ENCODE assay signal across 22 cellular contexts in genomic region chr2:196314780-196315179, GRCh38.
DNase-seq lines count a peak whose midpoint lies in the region; ATAC-seq and TF ChIP-seq lines count a peak whose summit lies in the region.
"Had no signal": no experiment of that assay in that cellular context is flagged by ENCODE, and none has a peak within 500 bp of the region (broad histone marks: within the 10 kb centered on the region; RNA-seq: fewer than 3 reads in every experiment).

No MANE protein-coding gene starts in this region.

- H3K4me1 ChIP-seq in IMR-90 (ENCODE audit: control insufficient read depth, insufficient read depth, low read length) (peaks cover 9% of the 10 kb centered on the region), mesenchymal stem cell (ENCODE audit: control insufficient read depth, insufficient read depth, low read depth, low read length) (peaks cover 10% of the 10 kb centered on the region)
- H3K4me1 ChIP-seq: Caco-2, uterus had no signal

- H3K9me3 ChIP-seq in IMR-90 (ENCODE audit: control insufficient read depth, insufficient read depth, low read length) (no peaks in the 10 kb centered on the region), mesenchymal stem cell (ENCODE audit: control insufficient read depth, low read length) (no peaks in the 10 kb centered on the region)
- H3K9me3 ChIP-seq: uterus had no signal

- CTCF ChIA-PET in IMR-90 (lab: Yijun Ruan, JAX), result no interaction called here

- H3K27ac ChIP-seq in IMR-90 (ENCODE audit: insufficient read depth, low read length), result no peak overlapping the region; the same call in 1 of the 2 replicates
- H3K27ac ChIP-seq in mesenchymal stem cell (ENCODE audit: low read length, poor library complexity, severe bottlenecking), result peak overlapping the region; percentile 41
- H3K27ac ChIP-seq: hepatocyte, uterus had no signal

- H4K8ac ChIP-seq in IMR-90 (ENCODE audit: low read depth in 2 of 2, low read length in 2 of 2), result peak overlapping the region; percentile 50 to 68; a peak in 3 of 4 replicates
- peak overlapping the region; percentile 12 for H4K8ac ChIP-seq in mesenchymal stem cell (ENCODE audit: low read length)

- BruUV-seq in IMR-90 (replicated peaks; lab: Mats Ljungman, UMichigan), result no TSS peak

- H3K36me3 ChIP-seq in IMR-90 (ENCODE audit: control insufficient read depth, insufficient read depth, low read length) (no peaks in the 10 kb centered on the region), mesenchymal stem cell (ENCODE audit: control insufficient read depth in 1 of 2, insufficient read depth in 2 of 2, low read depth in 1 of 2, low read length in 2 of 2) (peaks cover 0 to 13% of the 10 kb centered on the region in 2 experiments)
- H3K36me3 ChIP-seq: uterus had no signal

- H4K5ac ChIP-seq in IMR-90 (ENCODE audit: low read depth, low read length), result peak overlapping the region; percentile 4; the same call in 1 of the 2 replicates

- no peaks in the 10 kb centered on the region for H3K9me3 Mint-ChIP-seq in chondrocyte (ENCODE audit: low read depth)
- H3K9me3 Mint-ChIP-seq: stimulated activated naive CD8-positive, alpha-beta T cell treated with anti-CD3 and anti-CD28 coated beads, Interleukin-15, amount 100 ng/mL, for 72 hours had no signal

- no peak for TF ChIP-seq CTCF in IMR-90 (conservative IDR thresholded peaks at IDR 0.05; ENCODE audit: low read depth, low read length)
- peak; percentile 15 for TF ChIP-seq CTCF in chondrocyte (IDR thresholded peaks at IDR 0.05)

- no peaks in the 10 kb centered on the region for H3K79me1 ChIP-seq in IMR-90 (ENCODE audit: low read depth in 1 of 2, low read length in 2 of 2)
- H3K79me1 ChIP-seq in mesenchymal stem cell (replicated peaks; ENCODE audit: low read length, poor library complexity, severe bottlenecking), result no peaks in the 10 kb centered on the region

- intact Hi-C loops in IMR-90 (cut with micrococcal nuclease), result loop anchor here (10.0 kb wide), 1 partner anchor 610 kb away; the partner anchor contains the start of gene PGAP1

- peaks cover 10% of the 10 kb centered on the region for H3K9me1 ChIP-seq in IMR-90 (ENCODE audit: insufficient read depth, low read length)

- no peak overlapping the region for H3K4me3 Mint-ChIP-seq in chondrocyte (ENCODE audit: unreplicated experiment)
- H3K4me3 Mint-ChIP-seq: stimulated activated naive CD8-positive, alpha-beta T cell treated with anti-CD3 and anti-CD28 coated beads, Interleukin-15, amount 100 ng/mL, for 72 hours had no signal

- H3K27me3 Mint-ChIP-seq in chondrocyte (ENCODE audit: low read depth), result no peaks in the 10 kb centered on the region
- H3K27me3 Mint-ChIP-seq: stimulated activated naive CD8-positive, alpha-beta T cell treated with anti-CD3 and anti-CD28 coated beads, Interleukin-15, amount 100 ng/mL, for 72 hours had no signal

- H3K56ac ChIP-seq in IMR-90 (ENCODE audit: extremely low read depth, insufficient read depth, low read length), result no peak overlapping the region

- POLR2A ChIA-PET in IMR-90 (lab: Charles Lee; ENCODE audit: unreplicated experiment), result no interaction called here

- H3K4ac ChIP-seq in IMR-90 (ENCODE audit: low read depth, low read length) (peak overlapping the region; percentile 74), mesenchymal stem cell (ENCODE audit: low read depth in 1 of 2, low read length in 2 of 2) (peak overlapping the region in 1 of 2 experiments; percentile 13)

- H2AK5ac ChIP-seq in IMR-90 (ENCODE audit: low read depth, low read length) (peak overlapping the region; percentile 82), mesenchymal stem cell (ENCODE audit: low read length, severe bottlenecking) (no peak overlapping the region)

- H3K36me3 Mint-ChIP-seq in chondrocyte (ENCODE audit: low read depth), result peaks cover 20% of the 10 kb centered on the region

- ATAC-seq in IMR-90 (ENCODE audit: low read depth) (peak; percentile 54), GM19023 (IDR thresholded peaks at IDR 0.05; ENCODE audit: unreplicated experiment) (no peak)
- ATAC-seq: K562, left lobe of liver had no signal

- H4K20me1 ChIP-seq in IMR-90 (ENCODE audit: insufficient read depth, low read length), result no peaks in the 10 kb centered on the region

- H3K4me1 Mint-ChIP-seq in chondrocyte (ENCODE audit: low read depth), result peaks cover 34% of the 10 kb centered on the region

- no peak overlapping the region for H3K4me3 ChIP-seq in IMR-90 (ENCODE audit: insufficient read depth, low read depth, low read length)
- no peak overlapping the region for H3K4me3 ChIP-seq in mesenchymal stem cell (ENCODE audit: insufficient read depth in 1 of 2, low read depth in 1 of 2, low read length in 2 of 2)
- H3K4me3 ChIP-seq: hepatocyte, K562, uterus had no signal

- H2BK120ac ChIP-seq in IMR-90 (ENCODE audit: low read depth, low read length) (peak overlapping the region; percentile 85), mesenchymal stem cell (ENCODE audit: low read depth, low read length) (no peak overlapping the region)

- no peak overlapping the region; the same call in 1 of the 2 replicates for H3K23ac ChIP-seq in IMR-90 (ENCODE audit: low read depth, low read length)
- no peak overlapping the region for H3K23ac ChIP-seq in mesenchymal stem cell (ENCODE audit: low read length in 2 of 2)

- H3K27ac Mint-ChIP-seq in chondrocyte (ENCODE audit: unreplicated experiment), result peak overlapping the region; percentile 25
- H3K27ac Mint-ChIP-seq: stimulated activated naive CD8-positive, alpha-beta T cell treated with anti-CD3 and anti-CD28 coated beads, Interleukin-15, amount 100 ng/mL, for 72 hours had no signal

- dilution Hi-C loops in IMR-90 (cut with HindIII; ENCODE audit: low sequenced_read_pairs, unreplicated experiment), result no loop called here

- H2BK12ac ChIP-seq in mesenchymal stem cell (ENCODE audit: low read length in 2 of 2), result peak overlapping the region; percentile 20 to 96

- TF ChIP-seq RAD21 in IMR-90 (IDR thresholded peaks at IDR 0.05; ENCODE audit: low read length), result no peak

- TF ChIP-seq POLR2A in IMR-90 (IDR thresholded peaks at IDR 0.05; ENCODE audit: low read depth, low read length), result no peak

- H2BK15ac ChIP-seq in IMR-90 (ENCODE audit: low read depth, low read length), result peak overlapping the region; percentile 53; the same call in 2 of the 3 replicates
- H2BK15ac ChIP-seq in mesenchymal stem cell (ENCODE audit: low read depth, poor library complexity, severe bottlenecking), result no peak overlapping the region

- peak overlapping the region; percentile 81 for H4K91ac ChIP-seq in IMR-90 (ENCODE audit: insufficient read depth, low read depth, low read length)
- no peak overlapping the region for H4K91ac ChIP-seq in mesenchymal stem cell (ENCODE audit: low read length)

- H2AK9ac ChIP-seq in IMR-90 (replicated peaks; ENCODE audit: low read depth, low read length, poor library complexity), result peak overlapping the region; percentile 29

- no peaks in the 10 kb centered on the region for H3K27me3 ChIP-seq in IMR-90 (ENCODE audit: control insufficient read depth, insufficient read depth, low read length)
- H3K27me3 ChIP-seq in mesenchymal stem cell (ENCODE audit: control insufficient read depth in 1 of 2, insufficient read depth in 1 of 2, low read length in 2 of 2), result no peaks in the 10 kb centered on the region
- H3K27me3 ChIP-seq: hepatocyte, uterus had no signal

- DNase-seq in Daoy (ENCODE audit: low read depth) (peak; percentile 72), IMR-90 (no peak), chondrocyte (ENCODE audit: low spot score) (no peak), mesenchymal stem cell (peak; percentile 47), ureter (ENCODE audit: low spot score) (no peak)
- DNase-seq in effector CD4-positive, alpha-beta T cell, result no peak
- DNase-seq in activated CD4-positive, CD25-positive, alpha-beta regulatory T cell treated with anti-CD3 and anti-CD28 coated beads, Interleukin-2, amount 50 U/mL, for 72 hours, result no peak
- DNase-seq: activated CD4-positive, alpha-beta T cell treated with anti-CD3 and anti-CD28 coated beads, Interleukin-2, amount 50 U/mL, for 4 hours; AML-193; anterior cingulate cortex; Caco-2; NCI-H1105 treated with DMSO at 0.1 percent for 48 hours; NCI-H2171; SHP77; stimulated activated CD4-positive, alpha-beta T cell treated with anti-CD3 and anti-CD28 coated beads, Interleukin-12 subunit alpha, Interleukin-12 subunit beta, amount 100 ng/mL, for 4 hours; stimulated activated naive CD8-positive, alpha-beta T cell treated with anti-CD3 and anti-CD28 coated beads, Interleukin-15, amount 100 ng/mL, for 72 hours; T-helper 9 cell; uterus had no signal

- H3K4me2 ChIP-seq in IMR-90 (ENCODE audit: low read depth, low read length) (no peak overlapping the region), mesenchymal stem cell (ENCODE audit: low read length, poor library complexity, severe bottlenecking) (peak overlapping the region; percentile 4)
- H3K4me2 ChIP-seq: hepatocyte had no signal

- H3K9ac ChIP-seq in IMR-90 (ENCODE audit: low read depth, low read length) (no peak overlapping the region), mesenchymal stem cell (ENCODE audit: low read length) (no peak overlapping the region)

- H3K18ac ChIP-seq in IMR-90 (ENCODE audit: low read depth, low read length), result peak overlapping the region; percentile 44; the same call in 1 of the 2 replicates
- peak overlapping the region; percentile 44 to 61 for H3K18ac ChIP-seq in mesenchymal stem cell (ENCODE audit: low read depth in 1 of 2, low read length in 2 of 2)

- in situ Hi-C loops in IMR-90 (cut with MboI; ENCODE audit: low sequenced_read_pairs), result no loop called here

- peak overlapping the region; percentile 6 for H2BK5ac ChIP-seq in IMR-90 (ENCODE audit: low read depth, low read length, poor library complexity, severe bottlenecking)
- no peak overlapping the region for H2BK5ac ChIP-seq in mesenchymal stem cell (ENCODE audit: low read depth, low read length, poor library complexity, severe bottlenecking)

- H2BK20ac ChIP-seq in IMR-90 (ENCODE audit: low read depth, low read length), result peak overlapping the region; percentile 87

- peak overlapping the region; percentile 0 for H2AFZ ChIP-seq in IMR-90 (replicated peaks; ENCODE audit: low read length, poor library complexity)
- no peak overlapping the region for H2AFZ ChIP-seq in mesenchymal stem cell (ENCODE audit: low read depth, low read length)
- H2AFZ ChIP-seq: hepatocyte had no signal

- WGBS in IMR-90 (ENCODE audit: extremely low coverage in 2 of 2, insufficient read length in 1 of 2), 2 experiments, result no CpG with 5 or more reads among the region's 4 CpGs
- 23% methylated on average over 2 of the region's 4 CpGs for WGBS in mesenchymal stem cell

- H3K14ac ChIP-seq in IMR-90 (replicated peaks; ENCODE audit: low read depth, low read length) (peak overlapping the region; percentile 65), mesenchymal stem cell (ENCODE audit: low read length in 2 of 2) (peak overlapping the region in 1 of 2 experiments; percentile 9)

TF ChIP-seq in IMR-90, 13 proteins besides CTCF, POLR2A, EP300 and RAD21 (continues in another document):
- TF ChIP-seq SMC3 (IDR thresholded peaks at IDR 0.05; ENCODE audit: low read depth, low read length), result no peak
- TF ChIP-seq MAZ (IDR thresholded peaks at IDR 0.05; ENCODE audit: borderline replicate concordance, low read depth, low read length), result no peak
- TF ChIP-seq RFX5 (IDR thresholded peaks at IDR 0.05; ENCODE audit: low read depth, low read length), result no peak
- no peak for TF ChIP-seq CEBPB (IDR thresholded peaks at IDR 0.05; ENCODE audit: low read depth, low read length)
- TF ChIP-seq NFE2L2 (IDR thresholded peaks at IDR 0.05; ENCODE audit: low read depth, low read length), result no peak
- no peak for TF ChIP-seq MAFK (IDR thresholded peaks at IDR 0.05; ENCODE audit: low read depth, low read length)

Comparison
In these comparisons a context has a peak if more than half of its experiments do, and no peak if none do; other contexts are left out.
1. DNase-seq: peak in Daoy (single experiment) and mesenchymal stem cell (single experiment); none in IMR-90 (single experiment), chondrocyte (single experiment), effector CD4-positive, alpha-beta T cell (single experiment), activated CD4-positive, CD25-positive, alpha-beta regulatory T cell treated with anti-CD3 and anti-CD28 coated beads, Interleukin-2, amount 50 U/mL, for 72 hours (single experiment) and ureter (single experiment).